Comparison of ENCODE assay signal across 12 cellular contexts in genomic region chr11:85848556-85848955, GRCh38. TPM values are rescaled to one million over a fixed set of nuclear protein-coding genes. Genes with fewer than 3 reads are reported as not detected.
"Had no signal": no experiment of that assay in that cellular context is flagged by ENCODE, and none has a peak within 500 bp of the region (broad histone marks: within the 10 kb centered on the region; RNA-seq: fewer than 3 reads in every experiment).

No MANE protein-coding gene starts in this region.

- H3K27ac Mint-ChIP-seq: HFFc6 had no signal

- H3K9me3 Mint-ChIP-seq: HFFc6 had no signal

- H3K9ac ChIP-seq: GM23248 had no signal

- DNase-seq: GM23248, GOT3, H7, HFFc6, KG1 had no signal

- H3K27ac ChIP-seq: GM23248, HL-60 had no signal

- H2AFZ ChIP-seq: GM23248 had no signal

- ATAC-seq: HCT116, HepG2, K562 had no signal

- H3K4me3 ChIP-seq: GM23248, HAP-1, K562 had no signal

- H3K4me1 ChIP-seq: HAP-1 had no signal

- H3K9me3 ChIP-seq: HAP-1 had no signal

- H3K36me3 ChIP-seq: HAP-1 had no signal

- H3K4me3 Mint-ChIP-seq: HFFc6 had no signal

RNA-seq across cellular contexts. Expression of gene CCDC83, which starts 6.6 kb away (rescaled TPM):
- total RNA-seq: GM23248, H4, H7, HepG2, HFFc6, HT1080, K562 had no signal
